Comparison of ENCODE assay signal across 1 cellular context in the genomic region with DNA sequence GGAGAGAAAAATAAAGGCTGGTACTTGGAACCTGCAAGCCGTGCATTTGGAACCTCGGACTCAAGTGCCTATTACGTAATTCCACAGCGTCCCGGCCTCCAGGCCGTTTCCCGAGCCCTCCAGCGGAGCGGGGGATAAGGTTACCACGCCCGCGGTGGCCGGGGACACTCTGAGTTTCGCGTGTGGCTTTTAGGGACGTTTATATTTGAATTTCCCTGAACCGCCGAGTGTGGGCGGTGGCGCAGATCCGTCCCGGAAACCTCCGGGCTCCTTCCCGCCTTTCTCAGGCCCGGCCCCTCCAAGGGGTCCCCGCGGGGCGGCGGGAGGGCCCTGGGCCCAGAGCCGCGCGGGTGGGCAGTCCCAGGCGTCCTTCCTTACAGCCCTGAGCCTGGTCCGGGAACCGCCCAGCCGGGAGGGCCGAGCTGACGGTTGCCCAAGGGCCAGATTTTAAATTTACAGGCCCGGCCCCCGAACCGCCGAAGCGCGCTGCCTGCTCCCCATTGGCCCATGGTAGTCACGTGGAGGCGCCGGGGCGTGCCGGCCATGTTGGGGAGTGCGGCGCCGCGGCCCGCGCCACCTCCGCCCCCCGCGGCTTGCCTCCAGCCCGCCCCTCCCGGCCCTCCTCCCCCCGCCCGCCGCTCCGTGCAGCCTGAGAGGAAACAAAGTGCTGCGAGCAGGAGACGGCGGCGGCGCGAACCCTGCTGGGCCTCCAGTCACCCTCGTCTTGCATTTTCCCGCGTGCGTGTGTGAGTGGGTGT.
TF ChIP-seq lines count a peak whose summit lies in the region.

A gene with protein sequence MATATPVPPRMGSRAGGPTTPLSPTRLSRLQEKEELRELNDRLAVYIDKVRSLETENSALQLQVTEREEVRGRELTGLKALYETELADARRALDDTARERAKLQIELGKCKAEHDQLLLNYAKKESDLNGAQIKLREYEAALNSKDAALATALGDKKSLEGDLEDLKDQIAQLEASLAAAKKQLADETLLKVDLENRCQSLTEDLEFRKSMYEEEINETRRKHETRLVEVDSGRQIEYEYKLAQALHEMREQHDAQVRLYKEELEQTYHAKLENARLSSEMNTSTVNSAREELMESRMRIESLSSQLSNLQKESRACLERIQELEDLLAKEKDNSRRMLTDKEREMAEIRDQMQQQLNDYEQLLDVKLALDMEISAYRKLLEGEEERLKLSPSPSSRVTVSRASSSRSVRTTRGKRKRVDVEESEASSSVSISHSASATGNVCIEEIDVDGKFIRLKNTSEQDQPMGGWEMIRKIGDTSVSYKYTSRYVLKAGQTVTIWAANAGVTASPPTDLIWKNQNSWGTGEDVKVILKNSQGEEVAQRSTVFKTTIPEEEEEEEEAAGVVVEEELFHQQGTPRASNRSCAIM (plus strand): TSS at position 638 of the 758 bp plus-strand sequence. CDS start 373 bp downstream, outside the sequence.

TF ChIP-seq in HepG2, 621 proteins besides CTCF, POLR2A, EP300 and RAD21 (continued from another document and continues in another):
- TF ChIP-seq, protein P1, sequence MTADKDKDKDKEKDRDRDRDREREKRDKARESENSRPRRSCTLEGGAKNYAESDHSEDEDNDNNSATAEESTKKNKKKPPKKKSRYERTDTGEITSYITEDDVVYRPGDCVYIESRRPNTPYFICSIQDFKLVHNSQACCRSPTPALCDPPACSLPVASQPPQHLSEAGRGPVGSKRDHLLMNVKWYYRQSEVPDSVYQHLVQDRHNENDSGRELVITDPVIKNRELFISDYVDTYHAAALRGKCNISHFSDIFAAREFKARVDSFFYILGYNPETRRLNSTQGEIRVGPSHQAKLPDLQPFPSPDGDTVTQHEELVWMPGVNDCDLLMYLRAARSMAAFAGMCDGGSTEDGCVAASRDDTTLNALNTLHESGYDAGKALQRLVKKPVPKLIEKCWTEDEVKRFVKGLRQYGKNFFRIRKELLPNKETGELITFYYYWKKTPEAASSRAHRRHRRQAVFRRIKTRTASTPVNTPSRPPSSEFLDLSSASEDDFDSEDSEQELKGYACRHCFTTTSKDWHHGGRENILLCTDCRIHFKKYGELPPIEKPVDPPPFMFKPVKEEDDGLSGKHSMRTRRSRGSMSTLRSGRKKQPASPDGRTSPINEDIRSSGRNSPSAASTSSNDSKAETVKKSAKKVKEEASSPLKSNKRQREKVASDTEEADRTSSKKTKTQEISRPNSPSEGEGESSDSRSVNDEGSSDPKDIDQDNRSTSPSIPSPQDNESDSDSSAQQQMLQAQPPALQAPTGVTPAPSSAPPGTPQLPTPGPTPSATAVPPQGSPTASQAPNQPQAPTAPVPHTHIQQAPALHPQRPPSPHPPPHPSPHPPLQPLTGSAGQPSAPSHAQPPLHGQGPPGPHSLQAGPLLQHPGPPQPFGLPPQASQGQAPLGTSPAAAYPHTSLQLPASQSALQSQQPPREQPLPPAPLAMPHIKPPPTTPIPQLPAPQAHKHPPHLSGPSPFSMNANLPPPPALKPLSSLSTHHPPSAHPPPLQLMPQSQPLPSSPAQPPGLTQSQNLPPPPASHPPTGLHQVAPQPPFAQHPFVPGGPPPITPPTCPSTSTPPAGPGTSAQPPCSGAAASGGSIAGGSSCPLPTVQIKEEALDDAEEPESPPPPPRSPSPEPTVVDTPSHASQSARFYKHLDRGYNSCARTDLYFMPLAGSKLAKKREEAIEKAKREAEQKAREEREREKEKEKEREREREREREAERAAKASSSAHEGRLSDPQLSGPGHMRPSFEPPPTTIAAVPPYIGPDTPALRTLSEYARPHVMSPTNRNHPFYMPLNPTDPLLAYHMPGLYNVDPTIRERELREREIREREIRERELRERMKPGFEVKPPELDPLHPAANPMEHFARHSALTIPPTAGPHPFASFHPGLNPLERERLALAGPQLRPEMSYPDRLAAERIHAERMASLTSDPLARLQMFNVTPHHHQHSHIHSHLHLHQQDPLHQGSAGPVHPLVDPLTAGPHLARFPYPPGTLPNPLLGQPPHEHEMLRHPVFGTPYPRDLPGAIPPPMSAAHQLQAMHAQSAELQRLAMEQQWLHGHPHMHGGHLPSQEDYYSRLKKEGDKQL (CRISPR knock-in tag; IDR thresholded peaks at IDR 0.05; ENCODE audit: low read depth): no peak
- TF ChIP-seq, protein P2, sequence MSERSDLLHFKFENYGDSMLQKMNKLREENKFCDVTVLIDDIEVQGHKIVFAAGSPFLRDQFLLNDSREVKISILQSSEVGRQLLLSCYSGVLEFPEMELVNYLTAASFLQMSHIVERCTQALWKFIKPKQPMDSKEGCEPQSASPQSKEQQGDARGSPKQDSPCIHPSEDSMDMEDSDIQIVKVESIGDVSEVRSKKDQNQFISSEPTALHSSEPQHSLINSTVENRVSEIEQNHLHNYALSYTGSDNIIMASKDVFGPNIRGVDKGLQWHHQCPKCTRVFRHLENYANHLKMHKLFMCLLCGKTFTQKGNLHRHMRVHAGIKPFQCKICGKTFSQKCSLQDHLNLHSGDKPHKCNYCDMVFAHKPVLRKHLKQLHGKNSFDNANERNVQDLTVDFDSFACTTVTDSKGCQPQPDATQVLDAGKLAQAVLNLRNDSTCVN (CRISPR knock-in tag; IDR thresholded peaks at IDR 0.05; ENCODE audit: borderline replicate concordance): no peak
- TF ChIP-seq ZNF501 (CRISPR knock-in tag; IDR thresholded peaks at IDR 0.05): peak; percentile 73
- no peak for TF ChIP-seq ZMYM3 (CRISPR knock-in tag; IDR thresholded peaks at IDR 0.05)
- TF ChIP-seq, protein P3, sequence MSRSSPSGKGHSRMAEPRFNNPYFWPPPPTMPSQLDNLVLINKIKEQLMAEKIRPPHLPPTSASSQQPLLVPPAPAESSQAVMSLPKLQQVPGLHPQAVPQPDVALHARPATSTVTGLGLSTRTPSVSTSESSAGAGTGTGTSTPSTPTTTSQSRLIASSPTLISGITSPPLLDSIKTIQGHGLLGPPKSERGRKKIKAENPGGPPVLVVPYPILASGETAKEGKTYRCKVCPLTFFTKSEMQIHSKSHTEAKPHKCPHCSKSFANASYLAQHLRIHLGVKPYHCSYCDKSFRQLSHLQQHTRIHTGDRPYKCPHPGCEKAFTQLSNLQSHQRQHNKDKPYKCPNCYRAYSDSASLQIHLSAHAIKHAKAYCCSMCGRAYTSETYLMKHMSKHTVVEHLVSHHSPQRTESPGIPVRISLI (CRISPR knock-in tag; IDR thresholded peaks at IDR 0.05; ENCODE audit: borderline replicate concordance): no peak; the same call in 1 of the 2 replicates
- peak; percentile 92 for TF ChIP-seq SIX1 (CRISPR knock-in tag; IDR thresholded peaks at IDR 0.05; ENCODE audit: borderline replicate concordance)
- TF ChIP-seq, protein P4, sequence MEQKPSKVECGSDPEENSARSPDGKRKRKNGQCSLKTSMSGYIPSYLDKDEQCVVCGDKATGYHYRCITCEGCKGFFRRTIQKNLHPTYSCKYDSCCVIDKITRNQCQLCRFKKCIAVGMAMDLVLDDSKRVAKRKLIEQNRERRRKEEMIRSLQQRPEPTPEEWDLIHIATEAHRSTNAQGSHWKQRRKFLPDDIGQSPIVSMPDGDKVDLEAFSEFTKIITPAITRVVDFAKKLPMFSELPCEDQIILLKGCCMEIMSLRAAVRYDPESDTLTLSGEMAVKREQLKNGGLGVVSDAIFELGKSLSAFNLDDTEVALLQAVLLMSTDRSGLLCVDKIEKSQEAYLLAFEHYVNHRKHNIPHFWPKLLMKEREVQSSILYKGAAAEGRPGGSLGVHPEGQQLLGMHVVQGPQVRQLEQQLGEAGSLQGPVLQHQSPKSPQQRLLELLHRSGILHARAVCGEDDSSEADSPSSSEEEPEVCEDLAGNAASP (CRISPR knock-in tag; IDR thresholded peaks at IDR 0.05; ENCODE audit: borderline replicate concordance): no peak
- TF ChIP-seq ZSCAN22 (CRISPR knock-in tag; IDR thresholded peaks at IDR 0.05): 0 out of 2 replicates have a peak, but pooled peaks have one; percentile 4
- TF ChIP-seq ZNF326 (CRISPR knock-in tag; IDR thresholded peaks at IDR 0.05; ENCODE audit: borderline replicate concordance): no peak
- no peak for TF ChIP-seq ZNF570 (CRISPR knock-in tag; IDR thresholded peaks at IDR 0.05; ENCODE audit: borderline replicate concordance)
- TF ChIP-seq, protein P5, sequence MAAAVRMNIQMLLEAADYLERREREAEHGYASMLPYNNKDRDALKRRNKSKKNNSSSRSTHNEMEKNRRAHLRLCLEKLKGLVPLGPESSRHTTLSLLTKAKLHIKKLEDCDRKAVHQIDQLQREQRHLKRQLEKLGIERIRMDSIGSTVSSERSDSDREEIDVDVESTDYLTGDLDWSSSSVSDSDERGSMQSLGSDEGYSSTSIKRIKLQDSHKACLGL (CRISPR knock-in tag; IDR thresholded peaks at IDR 0.05): peak; percentile 66; the same call in 1 of the 2 replicates
- TF ChIP-seq, protein P6, sequence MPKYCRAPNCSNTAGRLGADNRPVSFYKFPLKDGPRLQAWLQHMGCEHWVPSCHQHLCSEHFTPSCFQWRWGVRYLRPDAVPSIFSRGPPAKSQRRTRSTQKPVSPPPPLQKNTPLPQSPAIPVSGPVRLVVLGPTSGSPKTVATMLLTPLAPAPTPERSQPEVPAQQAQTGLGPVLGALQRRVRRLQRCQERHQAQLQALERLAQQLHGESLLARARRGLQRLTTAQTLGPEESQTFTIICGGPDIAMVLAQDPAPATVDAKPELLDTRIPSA (CRISPR knock-in tag; IDR thresholded peaks at IDR 0.05; ENCODE audit: borderline replicate concordance): no peak
- no peak for TF ChIP-seq ZNF547 (CRISPR knock-in tag; IDR thresholded peaks at IDR 0.05)
- TF ChIP-seq SIN3B (IDR thresholded peaks at IDR 0.05; ENCODE audit: low read length): peak; percentile 69; the same call in 1 of the 2 replicates
- TF ChIP-seq ZNF761 (CRISPR knock-in tag; conservative IDR thresholded peaks at IDR 0.05): no peak; the same call in 1 of the 2 replicates
- TF ChIP-seq, protein P7, sequence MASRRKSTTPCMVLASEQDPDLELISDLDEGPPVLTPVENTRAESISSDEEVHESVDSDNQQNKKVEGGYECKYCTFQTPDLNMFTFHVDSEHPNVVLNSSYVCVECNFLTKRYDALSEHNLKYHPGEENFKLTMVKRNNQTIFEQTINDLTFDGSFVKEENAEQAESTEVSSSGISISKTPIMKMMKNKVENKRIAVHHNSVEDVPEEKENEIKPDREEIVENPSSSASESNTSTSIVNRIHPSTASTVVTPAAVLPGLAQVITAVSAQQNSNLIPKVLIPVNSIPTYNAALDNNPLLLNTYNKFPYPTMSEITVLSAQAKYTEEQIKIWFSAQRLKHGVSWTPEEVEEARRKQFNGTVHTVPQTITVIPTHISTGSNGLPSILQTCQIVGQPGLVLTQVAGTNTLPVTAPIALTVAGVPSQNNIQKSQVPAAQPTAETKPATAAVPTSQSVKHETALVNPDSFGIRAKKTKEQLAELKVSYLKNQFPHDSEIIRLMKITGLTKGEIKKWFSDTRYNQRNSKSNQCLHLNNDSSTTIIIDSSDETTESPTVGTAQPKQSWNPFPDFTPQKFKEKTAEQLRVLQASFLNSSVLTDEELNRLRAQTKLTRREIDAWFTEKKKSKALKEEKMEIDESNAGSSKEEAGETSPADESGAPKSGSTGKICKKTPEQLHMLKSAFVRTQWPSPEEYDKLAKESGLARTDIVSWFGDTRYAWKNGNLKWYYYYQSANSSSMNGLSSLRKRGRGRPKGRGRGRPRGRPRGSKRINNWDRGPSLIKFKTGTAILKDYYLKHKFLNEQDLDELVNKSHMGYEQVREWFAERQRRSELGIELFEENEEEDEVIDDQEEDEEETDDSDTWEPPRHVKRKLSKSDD (CRISPR knock-in tag; IDR thresholded peaks at IDR 0.05; ENCODE audit: low read depth): no peak
- peak in 1 of 2 experiments; percentile 30; a peak in 1 of 4 replicates for TF ChIP-seq NR2F1 (CRISPR knock-in tag; IDR thresholded peaks at IDR 0.05)
- no peak for TF ChIP-seq DNMT3B (CRISPR knock-in tag; conservative IDR thresholded peaks at IDR 0.05)
- TF ChIP-seq ZNF44 (CRISPR knock-in tag; IDR thresholded peaks at IDR 0.05): no peak
- TF ChIP-seq ZNF138 (CRISPR knock-in tag; IDR thresholded peaks at IDR 0.05; ENCODE audit: low read depth): no peak
- peak; percentile 41 for TF ChIP-seq POLR2AphosphoS5 (IDR thresholded peaks at IDR 0.05; ENCODE audit: low read depth, low read length)
- TF ChIP-seq KDM5B (CRISPR knock-in tag; IDR thresholded peaks at IDR 0.05; ENCODE audit: borderline replicate concordance): peak; percentile 50; the same call in 1 of the 2 replicates
- TF ChIP-seq CEBPB (IDR thresholded peaks at IDR 0.05; ENCODE audit: borderline replicate concordance, low read depth, low read length): peak; percentile 88
- TF ChIP-seq, protein P8, sequence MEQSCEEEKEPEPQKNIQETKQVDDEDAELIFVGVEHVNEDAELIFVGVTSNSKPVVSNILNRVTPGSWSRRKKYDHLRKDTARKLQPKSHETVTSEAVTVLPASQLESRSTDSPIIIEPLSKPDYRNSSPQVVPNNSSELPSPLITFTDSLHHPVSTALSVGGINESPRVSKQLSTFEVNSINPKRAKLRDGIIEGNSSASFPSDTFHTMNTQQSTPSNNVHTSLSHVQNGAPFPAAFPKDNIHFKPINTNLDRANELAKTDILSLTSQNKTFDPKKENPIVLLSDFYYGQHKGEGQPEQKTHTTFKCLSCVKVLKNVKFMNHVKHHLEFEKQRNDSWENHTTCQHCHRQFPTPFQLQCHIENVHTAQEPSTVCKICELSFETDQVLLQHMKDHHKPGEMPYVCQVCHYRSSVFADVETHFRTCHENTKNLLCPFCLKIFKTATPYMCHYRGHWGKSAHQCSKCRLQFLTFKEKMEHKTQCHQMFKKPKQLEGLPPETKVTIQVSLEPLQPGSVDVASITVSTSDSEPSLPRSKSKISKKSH (CRISPR knock-in tag; IDR thresholded peaks at IDR 0.05; ENCODE audit: borderline replicate concordance): peak; percentile 70; the same call in 1 of the 2 replicates
- TF ChIP-seq CBX2 (IDR thresholded peaks at IDR 0.05; ENCODE audit: low read depth, low read length): no peak
- TF ChIP-seq CBX2 (CRISPR knock-in tag; IDR thresholded peaks at IDR 0.05; ENCODE audit: low read depth): no peak
- TF ChIP-seq ZSCAN30 (CRISPR knock-in tag; IDR thresholded peaks at IDR 0.05): no peak
- peak; percentile 89 for TF ChIP-seq ZBTB7B (CRISPR knock-in tag; IDR thresholded peaks at IDR 0.05)
